In genomic region chr5:32277782-32278181, GRCh38 we compare ENCODE assay signal across 11 cellular contexts. TPM values are rescaled to one million over a fixed set of nuclear protein-coding genes. Genes with fewer than 3 reads are reported as not detected.
DNase-seq lines count a peak whose midpoint lies in the region; ATAC-seq, FAIRE-seq and TF ChIP-seq lines count a peak whose summit lies in the region.
"Had no signal": no experiment of that assay in that cellular context is flagged by ENCODE, and none has a peak within 500 bp of the region (broad histone marks: within the 10 kb centered on the region; RNA-seq: fewer than 3 reads in every experiment).

No MANE protein-coding gene starts in this region.

- H3K9me3 ChIP-seq in HepG2 (ENCODE audit: low read length) (no peaks in the 10 kb centered on the region), right lobe of liver (no peaks in the 10 kb centered on the region), iPS-18a (ENCODE audit: control insufficient read depth, low read depth, low read length) (no peaks in the 10 kb centered on the region), sigmoid colon (no peaks in the 10 kb centered on the region)

- H2AFZ ChIP-seq in HepG2 (ENCODE audit: low read length), result no peak overlapping the region

- DNase-seq in HepG2 (ENCODE audit: low spot score) (no peak), right lobe of liver (no peak), WTC11 (ENCODE audit: low spot score) (no peak), sigmoid colon (no peak), C1 segment of cervical spinal cord (lab: John Stamatoyannopoulos, UW) (no peak)
- DNase-seq in central memory CD4-positive, alpha-beta T cell, result no peak
- DNase-seq: activated effector memory CD4-positive, alpha-beta T cell treated with anti-CD3 and anti-CD28 coated beads, Interleukin-2, amount 50 U/mL, for 16 hours; cortex of kidney; NCI-H146 had no signal

- TF ChIP-seq CTCF in HepG2 (CRISPR knock-in tag; IDR thresholded peaks at IDR 0.05) (no peak), right lobe of liver (IDR thresholded peaks at IDR 0.05) (no peak), WTC11 (IDR thresholded peaks at IDR 0.05) (no peak), sigmoid colon (IDR thresholded peaks at IDR 0.05) (no peak)

- no peak for ATAC-seq in HepG2
- ATAC-seq in right lobe of liver, result no peak
- no peak for ATAC-seq in WTC11
- ATAC-seq in GM18907 (IDR thresholded peaks at IDR 0.05; ENCODE audit: unreplicated experiment), result no peak

- CTCF ChIA-PET in HepG2 (lab: Yijun Ruan, JAX; ENCODE audit: low intra/inter-chr PET ratio, low total read pairs), result no interaction called here
- CTCF ChIA-PET in WTC11 (lab: Charles Lee), result interaction anchor here (2.8 kb wide), 1 partner anchor 42 kb away, joined by 9 read pairs; no protein-coding TSS in a partner anchor

- H3K4me1 Mint-ChIP-seq in WTC11, result peaks cover 79% of the 10 kb centered on the region

- no peak for TF ChIP-seq POLR2A in HepG2 (IDR thresholded peaks at IDR 0.05; ENCODE audit: insufficient read depth in 1 of 2, low read depth in 2 of 2, low read length in 2 of 2)
- no peak for TF ChIP-seq POLR2A in right lobe of liver (IDR thresholded peaks at IDR 0.05)
- no peak for TF ChIP-seq POLR2A in sigmoid colon (IDR thresholded peaks at IDR 0.05)

- in situ Hi-C loops in HepG2 (cut with HindIII; ENCODE audit: extremely low pct_ligation_motif_present, low pct_unique_long_range_greater_than_20kb), result no loop called here

- intact Hi-C loops in HepG2 (cut with micrococcal nuclease; ENCODE audit: unreplicated experiment) (no loop called here), right lobe of liver (cut with DNase I) (no loop called here), sigmoid colon (cut with DNase I) (no loop called here)

- no peak for FAIRE-seq in HepG2 (lab: Jason Lieb, UNC)

- H3K27me3 ChIP-seq in HepG2 (ENCODE audit: control insufficient read depth in 1 of 2, insufficient read depth in 2 of 2, low read length in 2 of 2) (no peaks in the 10 kb centered on the region), right lobe of liver (no peaks in the 10 kb centered on the region), iPS-18a (ENCODE audit: control insufficient read depth, insufficient read depth, low read length) (no peaks in the 10 kb centered on the region), sigmoid colon (no peaks in the 10 kb centered on the region)

- H3K4me3 ChIP-seq in HepG2 (replicated peaks in 1 of 3; ENCODE audit: insufficient read depth in 1 of 3, low read depth in 2 of 3, low read length in 3 of 3), result no peak overlapping the region
- H3K4me3 ChIP-seq in right lobe of liver, result no peak overlapping the region
- H3K4me3 ChIP-seq in iPS-18a (ENCODE audit: low read length), result no peak overlapping the region
- no peak overlapping the region for H3K4me3 ChIP-seq in sigmoid colon

- TF ChIP-seq EP300 in HepG2 (IDR thresholded peaks at IDR 0.05; ENCODE audit: low read depth in 2 of 2, low read length in 2 of 2), result no peak
- no peak for TF ChIP-seq EP300 in HepG2 (CRISPR knock-in tag; IDR thresholded peaks at IDR 0.05; ENCODE audit: borderline replicate concordance)
- no peak for TF ChIP-seq EP300 in sigmoid colon (IDR thresholded peaks at IDR 0.05)

- BruUV-seq in HepG2 (replicated peaks; lab: Mats Ljungman, UMichigan), result no TSS peak

- no peaks in the 10 kb centered on the region for H3K27me3 Mint-ChIP-seq in WTC11 (ENCODE audit: low read depth)

- peaks cover 26% of the 10 kb centered on the region for H3K36me3 Mint-ChIP-seq in WTC11

- H3K27ac ChIP-seq in HepG2 (ENCODE audit: extremely low read length, insufficient read depth, low read length) (peak overlapping the region; percentile 67), right lobe of liver (no peak overlapping the region), iPS-18a (ENCODE audit: low read length) (peak overlapping the region; percentile 19), sigmoid colon (no peak overlapping the region)

- H4K20me1 ChIP-seq in HepG2 (ENCODE audit: insufficient read depth, low read length), result no peaks in the 10 kb centered on the region

- H3K9me3 Mint-ChIP-seq in WTC11, result 0 out of 2 replicates have a peak, but pooled peaks cover 4% of the 10 kb centered on the region

- TF ChIP-seq RAD21 in HepG2 (CRISPR knock-in tag; IDR thresholded peaks at IDR 0.05), result no peak

- H3K36me3 ChIP-seq in HepG2 (replicated peaks in 1 of 2; ENCODE audit: control insufficient read depth in 1 of 2, insufficient read depth in 2 of 2, low read length in 2 of 2) (peaks cover 4 to 24% of the 10 kb centered on the region in 2 experiments), right lobe of liver (peaks cover 0 to 12% (median 9%) of the 10 kb centered on the region in 4 donors), iPS-18a (ENCODE audit: control insufficient read depth, low read depth, low read length) (peaks cover 13% of the 10 kb centered on the region), sigmoid colon (peaks cover 2 to 20% (median 12%) of the 10 kb centered on the region in 4 donors)

- POLR2A ChIA-PET in HepG2 (lab: Yijun Ruan, JAX) (interaction anchor here (1.2 kb wide), 1 partner anchor 44 kb away, joined by 3 read pairs; no protein-coding TSS in a partner anchor), WTC11 (lab: Charles Lee) (no interaction called here)

- H3K9ac ChIP-seq in HepG2 (ENCODE audit: insufficient read depth, low read depth, low read length) (no peak overlapping the region), iPS-18a (ENCODE audit: low read length) (peak overlapping the region; percentile 10)

- peaks cover 67% of the 10 kb centered on the region for H3K79me2 ChIP-seq in HepG2 (ENCODE audit: insufficient read depth, low read length)

- no peak overlapping the region for H3K4me3 Mint-ChIP-seq in WTC11

- H3K4me1 ChIP-seq in HepG2 (ENCODE audit: insufficient read depth, low read length) (peaks cover 97% of the 10 kb centered on the region), right lobe of liver (peaks cover 0 to 39% (median under 1%) of the 10 kb centered on the region in 4 donors), iPS-18a (ENCODE audit: control insufficient read depth, low read depth, low read length) (peaks cover 38% of the 10 kb centered on the region), sigmoid colon (peaks cover 0 to 22% (median 13%) of the 10 kb centered on the region in 4 donors)

- peak overlapping the region; percentile 96 for H3K27ac Mint-ChIP-seq in WTC11

- H3K4me2 ChIP-seq in HepG2 (ENCODE audit: low read depth, low read length), result no peak overlapping the region

TF ChIP-seq in HepG2, 621 proteins besides CTCF, POLR2A, EP300 and RAD21:
- TF ChIP-seq ZZZ3 (CRISPR knock-in tag; IDR thresholded peaks at IDR 0.05; ENCODE audit: borderline replicate concordance) (no peak), ZNF672 (CRISPR knock-in tag; IDR thresholded peaks at IDR 0.05) (no peak)

TF ChIP-seq in WTC11, 78 proteins besides CTCF, POLR2A, EP300 and RAD21:
- no peak for TF ChIP-seq ATF2 (CRISPR knock-in tag; IDR thresholded peaks at IDR 0.05; ENCODE audit: borderline replicate concordance, low read depth)
- no peak for TF ChIP-seq ZNF423 (CRISPR knock-in tag; IDR thresholded peaks at IDR 0.05)
- TF ChIP-seq E2F5 (CRISPR knock-in tag; IDR thresholded peaks at IDR 0.05), result no peak
- TF ChIP-seq ZNF671 (CRISPR knock-in tag; IDR thresholded peaks at IDR 0.05), result no peak

RNA-seq across cellular contexts. Expression of gene MTMR12, which starts 35.0 kb away (rescaled TPM):
- 36.6 and 56.5 TPM in 2 replicates for total RNA-seq in HepG2 (2016; rRNA removed; fragmentation: Illumina TruSeq; extraction: Trizol)
- 16.0 and 20.1 TPM in 2 replicates for total RNA-seq in HepG2 (2016; cell fraction: cytosol; rRNA removed; fragmentation: Illumina TruSeq; extraction: Trizol; ENCODE audit: low read depth)
- 37.6 and 51.8 TPM in 2 replicates for total RNA-seq in HepG2 (2016; cell fraction: insoluble cytoplasmic fraction; rRNA removed; fragmentation: Illumina TruSeq; extraction: Trizol)
- 41.8 and 44.0 TPM in 2 replicates for total RNA-seq in HepG2 (2016; cell fraction: membrane; rRNA removed; fragmentation: Illumina TruSeq; extraction: Trizol)
- total RNA-seq in HepG2 (2016; cell fraction: nucleus; rRNA removed; fragmentation: Illumina TruSeq; extraction: Trizol), result 34.2 and 34.9 TPM in 2 replicates
- polyA plus RNA-seq in HepG2 (2011; rRNA removed), result 21.3 and 23.4 TPM in 2 replicates
- 15.2 and 20.5 TPM in 2 replicates for polyA plus RNA-seq in HepG2 (2011; cell fraction: cytosol; rRNA removed)
- polyA plus RNA-seq in HepG2 (2011; cell fraction: nucleus; rRNA removed), result 10.6 and 13.1 TPM in 2 replicates
- 22.1 and 25.4 TPM in 2 replicates for polyA plus RNA-seq in HepG2 (2012)
- 5.0 and 5.4 TPM in 2 replicates for polyA plus RNA-seq in HepG2 (2016; cell fraction: cytosol; fragmentation: Illumina TruSeq; extraction: Trizol; ENCODE audit: low read depth)
- 37.5 and 39.4 TPM in 2 replicates for polyA plus RNA-seq in HepG2 (2016; cell fraction: insoluble cytoplasmic fraction; fragmentation: Illumina TruSeq; extraction: Trizol; ENCODE audit: low read depth)
- polyA plus RNA-seq in HepG2 (2016; cell fraction: membrane; fragmentation: Illumina TruSeq; extraction: Trizol; ENCODE audit: low read depth), result 18.7 and 19.5 TPM in 2 replicates
- 32.6 and 33.7 TPM in 2 replicates for polyA plus RNA-seq in HepG2 (2016; cell fraction: nucleus; fragmentation: Illumina TruSeq; extraction: Trizol; ENCODE audit: insufficient read depth, low read depth)
- polyA minus RNA-seq in HepG2 (2011; rRNA and poly(A)+ RNA removed; ENCODE audit: low replicate concordance), result 31.8 and 33.8 TPM in 2 replicates
- 29.0 and 31.6 TPM in 2 replicates for polyA minus RNA-seq in HepG2 (2011; cell fraction: cytosol; rRNA and poly(A)+ RNA removed)
- 48.2 and 66.6 TPM in 2 replicates for polyA minus RNA-seq in HepG2 (2011; cell fraction: nucleus; rRNA and poly(A)+ RNA removed)
- 10 to 100 TPM; 14.9 to 22.9 (median 16.3) TPM for total RNA-seq in right lobe of liver
- 34.9 to 42.7 TPM (median 37.2 TPM) in 3 replicates for total RNA-seq in WTC11 (2021)
- 10 to 100 TPM; 26.7 to 49.9 (median 36.0) TPM for total RNA-seq in sigmoid colon
- polyA plus RNA-seq in sigmoid colon, result 10 to 100 TPM in 1 of 3 donors, 1 to 10 TPM in 2; 6.5 to 11.5 (median 8.4) TPM

Comparison
In these comparisons a context has a peak if more than half of its experiments do, and no peak if none do; other contexts are left out.
1. H3K27ac ChIP-seq: peak in HepG2 (single experiment) and iPS-18a (single experiment); none in right lobe of liver (0 of 3) and sigmoid colon (0 of 4).